In the genomic region with DNA sequence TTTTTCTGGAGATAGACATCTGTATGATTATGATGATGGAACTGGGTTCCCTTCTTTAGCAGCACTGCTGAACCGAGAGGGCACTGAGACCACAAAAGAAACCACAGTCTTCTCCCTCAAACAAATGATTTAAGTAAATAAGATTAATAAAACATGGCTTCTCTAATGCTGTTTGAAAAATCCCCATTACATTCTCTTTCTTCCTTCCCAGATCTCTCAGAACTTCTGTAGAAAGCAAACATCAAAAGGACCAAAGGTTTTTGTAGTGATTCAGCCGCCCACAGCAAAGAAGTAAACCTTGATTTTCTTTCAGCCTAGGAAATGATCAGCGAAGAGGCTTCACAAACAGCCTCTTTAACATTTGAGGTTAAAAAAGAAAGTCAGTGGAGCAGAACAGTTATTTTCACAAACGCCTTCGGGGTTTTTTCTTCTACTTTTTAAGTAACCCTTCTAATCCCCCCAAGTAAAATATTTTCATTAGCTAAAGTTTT, we compare ENCODE assay signal across 8 cellular contexts.
DNase-seq lines count a peak whose midpoint lies in the region; ATAC-seq, FAIRE-seq and TF ChIP-seq lines count a peak whose summit lies in the region.

No MANE protein-coding gene starts in this region.

- H2BK5ac ChIP-seq in H1 (ENCODE audit: low read depth, low read length): no peak overlapping the region

- no peaks in the 10 kb centered on the region for H3K23me2 ChIP-seq in H1 (ENCODE audit: low read depth, low read length)

- no peak for TF ChIP-seq POLR2A in H1 (IDR thresholded peaks at IDR 0.05; ENCODE audit: control extremely low read depth in 1 of 2, low read depth in 2 of 2, low read length in 2 of 2)

- peaks cover 6% of the 10 kb centered on the region for H3K4me1 ChIP-seq in HEK293 (ENCODE audit: control insufficient read depth, insufficient read depth, low read length)
- peaks cover 0 to 4% (median 0%) of the 10 kb centered on the region in 4 experiments; a peak in 1 of 7 replicates for H3K4me1 ChIP-seq in H1 (replicated peaks in 1 of 4; ENCODE audit: control insufficient read depth in 3 of 4, insufficient read depth in 4 of 4, low read length in 3 of 4)

- H3K4me3 ChIP-seq in HEK293 (ENCODE audit: low read depth, low read length) (no peak overlapping the region), H1 (ENCODE audit: extremely low read depth in 1 of 4, insufficient read depth in 2 of 4, low read depth in 3 of 4, low read length in 4 of 4) (no peak overlapping the region)

- H3K14ac ChIP-seq in H1 (ENCODE audit: insufficient read length): no peak overlapping the region

- DNase-seq in NCI-H146 treated with DMSO at 0.1 percent for 48 hours (lab: John Stamatoyannopoulos, UW; ENCODE audit: unreplicated experiment) (peak; percentile 19), H1 (ENCODE audit: low read depth in 1 of 2, low spot score in 2 of 2) (no peak), NOMO-1 treated with dmso at 0.1 percent for 144 hours (lab: John Stamatoyannopoulos, UW; ENCODE audit: unreplicated experiment) (no peak), AG08395 (ENCODE audit: low spot score) (no peak), activated gamma-delta T cell (lab: John Stamatoyannopoulos, UW) (no peak)
- DNase-seq in stimulated activated CD8-positive, alpha-beta memory T cell treated with anti-CD3 and anti-CD28 coated beads, Interleukin-4, amount 100 ng/mL, for 48 hours: peak; percentile 23

- no peak overlapping the region for H2BK120ac ChIP-seq in H1 (replicated peaks; ENCODE audit: low read depth, low read length)

- H3K79me1 ChIP-seq in H1 (ENCODE audit: low read depth, low read length): no peaks in the 10 kb centered on the region

- 62% methylated on average over 5 of the region's 5 CpGs; no CpG with 5 or more reads in 1 of the 2 experiments for WGBS in H1 (ENCODE audit: extremely low coverage in 1 of 2, insufficient coverage in 1 of 2, insufficient read length in 1 of 2, insufficient replicate concordance in 2 of 2, low coverage in 1 of 2, low lambda C conversion rate in 2 of 2, missing lambda C conversion rate in 1 of 2), 2 experiments

- FAIRE-seq in H1 (lab: Jason Lieb, UNC): no peak

- H2BK15ac ChIP-seq in H1 (ENCODE audit: low read length): no peak overlapping the region

- peak overlapping the region; percentile 43 for H3K27ac ChIP-seq in HEK293 (ENCODE audit: extremely low read depth, low read depth, low read length)
- no peak overlapping the region for H3K27ac ChIP-seq in H1 (ENCODE audit: low read depth, low read length)

- no peak overlapping the region for H4K91ac ChIP-seq in H1 (replicated peaks; ENCODE audit: insufficient read length, low read length)

- H4K8ac ChIP-seq in H1 (ENCODE audit: extremely low read depth, insufficient read depth, low read length): no peak overlapping the region

- H2AK5ac ChIP-seq in H1 (ENCODE audit: low read depth, low read length): no peak overlapping the region

- TF ChIP-seq EP300 in H1 (IDR thresholded peaks at IDR 0.05; ENCODE audit: borderline replicate concordance in 1 of 2, low read depth in 2 of 2, low read length in 2 of 2): no peak

- TF ChIP-seq CTCF in HEK293 (tag by site-specific recombination; IDR thresholded peaks at IDR 0.05) (no peak), H1 (IDR thresholded peaks at IDR 0.05; ENCODE audit: control extremely low read depth in 1 of 3, insufficient read depth in 1 of 3, low read depth in 1 of 3, low read length in 3 of 3) (no peak)

- no peak overlapping the region for H3K56ac ChIP-seq in H1 (replicated peaks; ENCODE audit: insufficient read length, low read depth, low read length)

- no peak overlapping the region for H3K4ac ChIP-seq in H1 (replicated peaks; ENCODE audit: insufficient read length, low read depth, low read length)

- H3K4me2 ChIP-seq in H1 (ENCODE audit: insufficient read depth in 1 of 2, low read depth in 2 of 2, low read length in 2 of 2): no peak overlapping the region

- no peaks in the 10 kb centered on the region for H4K20me1 ChIP-seq in H1 (replicated peaks in 1 of 2; ENCODE audit: control insufficient read depth in 1 of 2, insufficient read depth in 2 of 2, low read length in 2 of 2)

- no peak overlapping the region for H3K9ac ChIP-seq in H1 (replicated peaks in 1 of 4; ENCODE audit: extremely low read depth in 1 of 4, low read depth in 3 of 4, low read length in 3 of 4)

- no peak overlapping the region for H3K23ac ChIP-seq in H1 (ENCODE audit: insufficient read length)

- H3K36me3 ChIP-seq in HEK293 (ENCODE audit: control insufficient read depth in 2 of 2, insufficient read depth in 1 of 2, low read length in 2 of 2) (no peaks in the 10 kb centered on the region), H1 (ENCODE audit: control insufficient read depth in 2 of 4, insufficient read depth in 4 of 4, low read length in 3 of 4) (no peaks in the 10 kb centered on the region)

- no peak overlapping the region for H2BK20ac ChIP-seq in H1 (ENCODE audit: low read length)

- H3K27me3 ChIP-seq in H1 (replicated peaks in 1 of 4; ENCODE audit: control insufficient read depth in 3 of 4, extremely low read depth in 1 of 4, insufficient read depth in 3 of 4, low read length in 3 of 4): no peaks in the 10 kb centered on the region

- H3K18ac ChIP-seq in H1 (ENCODE audit: extremely low read depth, low read length): no peak overlapping the region

- H4K5ac ChIP-seq in H1 (ENCODE audit: insufficient read length, low read depth, low read length): no peak overlapping the region

- no peak for TF ChIP-seq RAD21 in H1 (IDR thresholded peaks at IDR 0.05 in 1 of 2, conservative IDR thresholded peaks at IDR 0.05 in 1 of 2; ENCODE audit: low read depth in 2 of 2, low read length in 2 of 2)

- H2BK12ac ChIP-seq in H1 (ENCODE audit: low read depth, low read length): no peak overlapping the region

- H2AFZ ChIP-seq in H1 (ENCODE audit: low read length): peak overlapping the region; percentile 68; the same call in 1 of the 2 replicates

- peak; percentile 75 for ATAC-seq in GM18858 (IDR thresholded peaks at IDR 0.05; ENCODE audit: unreplicated experiment)

- POLR2A ChIA-PET in HEK293 (lab: Yijun Ruan, JAX) (no interaction called here), H1 (lab: Charles Lee; ENCODE audit: partially characterized antibody) (no interaction called here)

- no peaks in the 10 kb centered on the region for H3K79me2 ChIP-seq in H1 (ENCODE audit: control insufficient read depth in 1 of 2, insufficient read depth in 2 of 2, low read length in 2 of 2)

- CTCF ChIA-PET in HEK293 (lab: Yijun Ruan, JAX): no interaction called here
- CTCF ChIA-PET in H1 (lab: Charles Lee; ENCODE audit: partially characterized antibody): interaction anchor here (1.0 to 1.4 kb wide), 3 partner anchors 9 to 12 kb away, joined by 3 to 4 read pairs (median 3); no protein-coding TSS in a partner anchor

- H3K9me3 ChIP-seq in HEK293 (ENCODE audit: control insufficient read depth, insufficient read depth, low read depth, low read length): no peaks in the 10 kb centered on the region
- no peaks in the 10 kb centered on the region for H3K9me3 ChIP-seq in H1 (ENCODE audit: insufficient read depth in 2 of 2, low read depth in 1 of 2, low read length in 1 of 2)

TF ChIP-seq in HEK293, 187 proteins besides CTCF, POLR2A, EP300 and RAD21 (continues in another document):
- TF ChIP-seq ZEB2 (tag by site-specific recombination; IDR thresholded peaks at IDR 0.05) (no peak), ZNF776 (tag by site-specific recombination; IDR thresholded peaks at IDR 0.05; ENCODE audit: borderline replicate concordance) (no peak), EGR2 (tag by site-specific recombination; IDR thresholded peaks at IDR 0.05; ENCODE audit: low read depth) (no peak), ZNF324 (tag by site-specific recombination; IDR thresholded peaks at IDR 0.05) (no peak), ZBTB44 (tag by site-specific recombination; IDR thresholded peaks at IDR 0.05) (no peak), ZNF16 (tag by site-specific recombination; IDR thresholded peaks at IDR 0.05; ENCODE audit: low read depth) (no peak), ZNF549 (tag by site-specific recombination; IDR thresholded peaks at IDR 0.05) (no peak), ZNF404 (tag by site-specific recombination; IDR thresholded peaks at IDR 0.05) (no peak)

TF ChIP-seq in H1, 55 proteins besides CTCF, POLR2A, EP300 and RAD21:
- TF ChIP-seq CHD1 (IDR thresholded peaks at IDR 0.05; ENCODE audit: low read depth, low read length) (no peak), TBP (IDR thresholded peaks at IDR 0.05; ENCODE audit: low read depth, low read length) (no peak), TCF12 (IDR thresholded peaks at IDR 0.05; ENCODE audit: low read depth, low read length) (no peak), SIRT6 (IDR thresholded peaks at IDR 0.05; ENCODE audit: low read length) (no peak), SP1 (IDR thresholded peaks at IDR 0.05; ENCODE audit: low read depth, low read length) (no peak), KDM1A (IDR thresholded peaks at IDR 0.05; ENCODE audit: borderline replicate concordance, low read length) (no peak), JUN (IDR thresholded peaks at IDR 0.05; ENCODE audit: low read depth, low read length) (no peak), BACH1 (IDR thresholded peaks at IDR 0.05; ENCODE audit: low read length) (no peak), BCL11A (IDR thresholded peaks at IDR 0.05; ENCODE audit: low read depth in 2 of 2, low read length in 2 of 2) (no peak), RNF2 (IDR thresholded peaks at IDR 0.05; ENCODE audit: borderline replicate concordance, low read depth, low read length, missing control alignments, poor library complexity, severe bottlenecking) (no peak), TAF7 (optimal IDR thresholded peaks at IDR 0.05; ENCODE audit: borderline replicate concordance, low read depth, low read length) (no peak), NRF1 (IDR thresholded peaks at IDR 0.05; ENCODE audit: low read depth, low read length) (no peak), SRF (IDR thresholded peaks at IDR 0.05; ENCODE audit: low read depth, low read length) (no peak), SP4 (IDR thresholded peaks at IDR 0.05; ENCODE audit: low read length) (no peak), SIN3A (conservative IDR thresholded peaks at IDR 0.05 in 1 of 2, IDR thresholded peaks at IDR 0.05 in 1 of 2; ENCODE audit: low read depth in 1 of 2, low read length in 2 of 2) (no peak), RXRA (IDR thresholded peaks at IDR 0.05; ENCODE audit: insufficient read depth, low read depth, low read length) (no peak), FOSL1 (IDR thresholded peaks at IDR 0.05; ENCODE audit: insufficient read depth, low read depth, low read length) (no peak), PHF8 (conservative IDR thresholded peaks at IDR 0.05; ENCODE audit: low read depth, low read length) (no peak)

Comparison
In these comparisons a context has a peak if more than half of its experiments do, and no peak if none do; other contexts are left out.
1. DNase-seq: peak in NCI-H146 treated with DMSO at 0.1 percent for 48 hours (single experiment) and stimulated activated CD8-positive, alpha-beta memory T cell treated with anti-CD3 and anti-CD28 coated beads, Interleukin-4, amount 100 ng/mL, for 48 hours (single experiment); none in H1 (0 of 2), NOMO-1 treated with dmso at 0.1 percent for 144 hours (single experiment), AG08395 (single experiment) and activated gamma-delta T cell (single experiment).